Comparison of ENCODE assay signal across 4 cellular contexts in genomic region chr3:122208579-122208978, GRCh38. TPM values are rescaled to one million over a fixed set of nuclear protein-coding genes. Genes with fewer than 3 reads are reported as not detected.
"Had no signal": no experiment of that assay in that cellular context is flagged by ENCODE, and none has a peak within 500 bp of the region (broad histone marks: within the 10 kb centered on the region; RNA-seq: fewer than 3 reads in every experiment).

No MANE protein-coding gene starts in this region.

- H3K4me3 ChIP-seq: GM12878 had no signal

- ATAC-seq: GM12878 had no signal

- DNase-seq: GDM1, GF-D8 had no signal

RNA-seq across cellular contexts. Expression of gene CASR, which starts 25.1 kb away (rescaled TPM):
- total RNA-seq: G401 had no signal
